In the genomic region with DNA sequence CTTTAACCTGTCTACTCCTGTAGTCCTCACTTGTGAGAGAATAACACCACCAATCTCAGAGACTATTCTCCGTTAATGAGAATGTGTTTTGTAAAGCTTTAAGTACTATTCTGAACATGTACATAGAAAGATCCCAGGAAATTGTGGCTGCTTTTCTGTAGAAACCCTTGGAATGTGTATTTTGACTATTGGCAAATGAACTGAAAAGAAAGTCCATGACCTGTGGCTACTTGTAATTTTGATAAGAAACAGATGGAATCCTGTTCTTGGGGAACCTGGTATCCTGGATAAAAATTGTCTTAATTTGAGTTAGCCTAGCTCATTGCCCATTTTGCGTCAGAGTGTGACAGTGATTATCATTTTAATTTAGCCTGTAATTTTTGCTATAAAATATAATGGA, we compare ENCODE assay signal across 29 cellular contexts. TPM values are rescaled to one million over a fixed set of nuclear protein-coding genes. Genes with fewer than 3 reads are reported as not detected.
A peak's percentile ranks its signal among the peaks of the same experiment; 100 is the strongest.
DNase-seq lines count a peak whose midpoint lies in the region; ATAC-seq, FAIRE-seq and TF ChIP-seq lines count a peak whose summit lies in the region.
"Had no signal": no experiment of that assay in that cellular context is flagged by ENCODE, and none has a peak within 500 bp of the region (broad histone marks: within the 10 kb centered on the region; RNA-seq: fewer than 3 reads in every experiment).

No MANE protein-coding gene starts in this region.

- H3K4me3 Mint-ChIP-seq in MCF 10A (ENCODE audit: unreplicated experiment) (no peak overlapping the region), T-helper 17 cell (no peak overlapping the region)
- H3K4me3 Mint-ChIP-seq: effector memory CD8-positive, alpha-beta T cell; neural progenitor cell; T-helper 1 cell treated with Interleukin-12 subunit alpha and Interleukin-12 subunit beta and Interleukin-4 antibody, amounts not matched to agents 30 μg/mL and 1 μg/mL, for 36 hours had no signal

- H3K4me2 ChIP-seq in endothelial cell of umbilical vein (ENCODE audit: insufficient read depth, low read length): peak overlapping the region; percentile 78
- H3K4me2 ChIP-seq: neural progenitor cell had no signal

- H3K79me2 ChIP-seq in endothelial cell of umbilical vein (ENCODE audit: control insufficient read depth, insufficient read depth, low read length): peaks cover 73% of the 10 kb centered on the region

- H3K9me3 ChIP-seq in breast epithelium (no peaks in the 10 kb centered on the region), T-helper 17 cell (ENCODE audit: control insufficient read depth, low read length, poor library complexity, severe bottlenecking) (no peaks in the 10 kb centered on the region), endothelial cell of umbilical vein (replicated peaks; ENCODE audit: control insufficient read depth, insufficient read depth, low read length) (no peaks in the 10 kb centered on the region)
- H3K9me3 ChIP-seq: adrenal gland, esophagus squamous epithelium, heart left ventricle, left ventricle myocardium inferior, MG63, spleen had no signal

- H3K36me3 Mint-ChIP-seq in MCF 10A (ENCODE audit: insufficient read depth, unreplicated experiment) (peaks cover 46% of the 10 kb centered on the region), T-helper 17 cell (ENCODE audit: low read depth) (peaks cover 4% of the 10 kb centered on the region)
- H3K36me3 Mint-ChIP-seq in activated naive CD4-positive, alpha-beta T cell treated with anti-CD3 and anti-CD28 coated beads, Interleukin-2, amount 50 U/mL, for 72 hours: peaks cover 0 to 17% of the 10 kb centered on the region in 2 donors
- H3K36me3 Mint-ChIP-seq: IgD-negative memory B cell had no signal

- H3K4me1 ChIP-seq in breast epithelium (no peaks in the 10 kb centered on the region), endothelial cell of umbilical vein (ENCODE audit: control insufficient read depth, extremely low read depth, insufficient read depth, low read length) (peaks cover 20% of the 10 kb centered on the region)
- H3K4me1 ChIP-seq: neural progenitor cell had no signal

- no peaks in the 10 kb centered on the region for H3K27me3 ChIP-seq in breast epithelium
- H3K27me3 ChIP-seq in endothelial cell of umbilical vein (ENCODE audit: control insufficient read depth in 2 of 2, insufficient read depth in 2 of 2, low read length in 2 of 2): no peaks in the 10 kb centered on the region
- H3K27me3 ChIP-seq: adrenal gland, esophagus squamous epithelium, heart left ventricle, MG63, neural progenitor cell, spleen had no signal

- DNase-seq in MCF 10A (ENCODE audit: unreplicated experiment) (no peak), breast epithelium (ENCODE audit: low spot score in 2 of 2) (no peak), T-helper 17 cell (no peak), endothelial cell of umbilical vein (ENCODE audit: low read depth, low spot score) (no peak)
- no peak for DNase-seq in activated naive CD4-positive, alpha-beta T cell treated with anti-CD3 and anti-CD28 coated beads, Interleukin-2, amount 50 U/mL, for 72 hours (ENCODE audit: low spot score in 2 of 2)
- DNase-seq: 8988T; activated CD8-positive, alpha-beta memory T cell treated with anti-CD3 and anti-CD28 coated beads, Interleukin-2, amount 50 U/mL, for 4 hours; activated gamma-delta T cell; adrenal gland; DMS 273 treated with DMSO at 0.1 percent for 48 hours; effector memory CD8-positive, alpha-beta T cell; esophagus squamous epithelium; heart left ventricle; left ventricle myocardium inferior; MG63; NCI-H1436; NCI-H2171; NCI-H69; SHP77 treated with DMSO at 0.1 percent for 48 hours; spleen had no signal

- no TSS peak for BruUV-seq in MCF 10A (replicated peaks; lab: Mats Ljungman, UMichigan)
- BruUV-seq in endothelial cell of umbilical vein (replicated peaks; lab: Mats Ljungman, UMichigan): no TSS peak

- H3K9me3 Mint-ChIP-seq in MCF 10A (ENCODE audit: unreplicated experiment): no peaks in the 10 kb centered on the region
- H3K9me3 Mint-ChIP-seq in activated naive CD4-positive, alpha-beta T cell treated with anti-CD3 and anti-CD28 coated beads, Interleukin-2, amount 50 U/mL, for 72 hours: no peaks in the 10 kb centered on the region
- H3K9me3 Mint-ChIP-seq: effector memory CD8-positive, alpha-beta T cell; IgD-negative memory B cell; neural progenitor cell; T-helper 1 cell treated with Interleukin-12 subunit alpha and Interleukin-12 subunit beta and Interleukin-4 antibody, amounts not matched to agents 30 μg/mL and 1 μg/mL, for 36 hours had no signal

- H4K20me1 ChIP-seq in endothelial cell of umbilical vein (replicated peaks; ENCODE audit: control insufficient read depth, extremely low read depth, insufficient read depth, low read length): no peaks in the 10 kb centered on the region

- TF ChIP-seq CTCF in MCF 10A (IDR thresholded peaks at IDR 0.05; ENCODE audit: unreplicated experiment) (no peak), breast epithelium (IDR thresholded peaks at IDR 0.05) (no peak), endothelial cell of umbilical vein (IDR thresholded peaks at IDR 0.05; ENCODE audit: extremely low read depth in 1 of 2, insufficient read depth in 1 of 2, low read depth in 1 of 2, low read length in 2 of 2) (no peak)

- H3K27me3 Mint-ChIP-seq in MCF 10A (ENCODE audit: insufficient read depth, unreplicated experiment) (no peaks in the 10 kb centered on the region), T-helper 17 cell (no peaks in the 10 kb centered on the region)
- H3K27me3 Mint-ChIP-seq: effector memory CD8-positive, alpha-beta T cell; IgD-negative memory B cell had no signal

- ATAC-seq in T-helper 17 cell: no peak
- no peak for ATAC-seq in HG03571 (IDR thresholded peaks at IDR 0.05; ENCODE audit: unreplicated experiment)
- ATAC-seq in activated naive CD4-positive, alpha-beta T cell treated with anti-CD3 and anti-CD28 coated beads, Interleukin-2, amount 50 U/mL, for 72 hours: no peak
- no peak for ATAC-seq in HG02885 (IDR thresholded peaks at IDR 0.05; ENCODE audit: poor library complexity, unreplicated experiment)
- ATAC-seq in GM19463 (IDR thresholded peaks at IDR 0.05; ENCODE audit: unreplicated experiment): no peak
- ATAC-seq: effector memory CD8-positive, alpha-beta T cell; heart left ventricle had no signal

- no peak for FAIRE-seq in endothelial cell of umbilical vein (lab: Jason Lieb, UNC)
- FAIRE-seq: G401.6 had no signal

- H3K9me1 ChIP-seq in endothelial cell of umbilical vein (replicated peaks; ENCODE audit: control insufficient read depth, extremely low read depth, insufficient read depth, low read length): no peaks in the 10 kb centered on the region

- H3K27ac Mint-ChIP-seq in MCF 10A (ENCODE audit: low read depth, unreplicated experiment) (peak overlapping the region; percentile 80), T-helper 17 cell (peak overlapping the region; percentile 43)
- H3K27ac Mint-ChIP-seq in activated naive CD4-positive, alpha-beta T cell treated with anti-CD3 and anti-CD28 coated beads, Interleukin-2, amount 50 U/mL, for 72 hours: no peak overlapping the region
- H3K27ac Mint-ChIP-seq: effector memory CD8-positive, alpha-beta T cell; neural progenitor cell; T-helper 1 cell treated with Interleukin-12 subunit alpha and Interleukin-12 subunit beta and Interleukin-4 antibody, amounts not matched to agents 30 μg/mL and 1 μg/mL, for 36 hours had no signal

- intact Hi-C loops in MCF 10A (cut with micrococcal nuclease): no loop called here
- intact Hi-C loops in breast epithelium (cut with DNase I; ENCODE audit: low total_unique reads): no loop called here
- intact Hi-C loops in endothelial cell of umbilical vein (cut with micrococcal nuclease): no loop called here

- H3K36me3 ChIP-seq in breast epithelium (no peaks in the 10 kb centered on the region), endothelial cell of umbilical vein (ENCODE audit: control insufficient read depth in 2 of 2, extremely low read depth in 1 of 2, insufficient read depth in 2 of 2, low read length in 2 of 2) (peaks cover 3 to 5% of the 10 kb centered on the region in 2 experiments)

- TF ChIP-seq POLR2A in breast epithelium (IDR thresholded peaks at IDR 0.05) (no peak), endothelial cell of umbilical vein (IDR thresholded peaks at IDR 0.05; ENCODE audit: low read depth, low read length) (no peak)

- H2AFZ ChIP-seq in endothelial cell of umbilical vein (ENCODE audit: low read depth, low read length): no peak overlapping the region
- H2AFZ ChIP-seq: neural progenitor cell had no signal

- no peak overlapping the region for H3K4me3 ChIP-seq in breast epithelium
- peak overlapping the region in 1 of 3 experiments; percentile 25 for H3K4me3 ChIP-seq in endothelial cell of umbilical vein (replicated peaks in 1 of 3; ENCODE audit: insufficient read depth in 1 of 3, low read depth in 1 of 3, low read length in 3 of 3)
- H3K4me3 ChIP-seq: adrenal gland, esophagus squamous epithelium, heart left ventricle, left ventricle myocardium inferior, MG63, neural progenitor cell, spleen had no signal

- peaks cover 8% of the 10 kb centered on the region for H3K4me1 Mint-ChIP-seq in MCF 10A (ENCODE audit: insufficient read depth, unreplicated experiment)
- peaks cover 16% of the 10 kb centered on the region for H3K4me1 Mint-ChIP-seq in T-helper 17 cell
- H3K4me1 Mint-ChIP-seq: neural progenitor cell had no signal

- POLR2A ChIA-PET in MCF 10A (lab: Yijun Ruan, JAX) (interaction anchor here (0.6 to 3.3 kb wide), 10 partner anchors 10 to 652 kb away, joined by 3 to 20 read pairs (median 4); a partner anchor contains a TSS), endothelial cell of umbilical vein (lab: Charles Lee) (no interaction called here)

- peak overlapping the region; percentile 54 for H3K9ac ChIP-seq in endothelial cell of umbilical vein (replicated peaks; ENCODE audit: extremely low read depth, insufficient read depth, low read length)
- H3K9ac ChIP-seq: neural progenitor cell had no signal

- dilution Hi-C loops in endothelial cell of umbilical vein (cut with MboI; ENCODE audit: extremely low pct_ligation_motif_present, low sequenced_read_pairs): no loop called here

- CTCF ChIA-PET in MCF 10A (lab: Yijun Ruan, JAX): interaction anchor here (0.7 to 2.2 kb wide), 7 partner anchors 9 to 1058 kb away, joined by 3 to 10 read pairs (median 4); a partner anchor contains a TSS
- CTCF ChIA-PET in endothelial cell of umbilical vein (lab: Charles Lee): interaction anchor here (0.9 to 3.3 kb wide), 9 partner anchors 8 to 74 kb away, joined by 3 to 27 read pairs (median 5); a partner anchor contains a TSS

- H3K27ac ChIP-seq in breast epithelium: no peak overlapping the region
- H3K27ac ChIP-seq in endothelial cell of umbilical vein (ENCODE audit: insufficient read depth, low read depth, low read length): peak overlapping the region; percentile 84
- H3K27ac ChIP-seq: C4-2B, esophagus squamous epithelium, left ventricle myocardium inferior, neural progenitor cell, spleen, VCaP had no signal

RNA-seq across cellular contexts. Expression of a gene that starts 9.1 kb away (rescaled TPM):
- total RNA-seq in MCF 10A (2022) (29.7 and 40.6 TPM in 2 replicates), breast epithelium (10 to 100 TPM; 27.8 to 51.7 (median 38.0) TPM), T-helper 17 cell (10 to 100 TPM; 48.5 to 57.8 TPM), endothelial cell of umbilical vein (40.0 and 40.7 TPM in 2 replicates)
- 16.9 and 20.7 TPM in 2 replicates for polyA plus RNA-seq in endothelial cell of umbilical vein
- polyA plus RNA-seq in endothelial cell of umbilical vein (2011; cell fraction: cytosol; rRNA removed): 27.9 and 31.1 TPM in 2 replicates
- polyA plus RNA-seq in endothelial cell of umbilical vein (2011; cell fraction: nucleus; rRNA removed): 29.5 and 35.6 TPM in 2 replicates
- 26.3 and 34.7 TPM in 2 replicates for polyA plus RNA-seq in endothelial cell of umbilical vein (2012)
- polyA minus RNA-seq in endothelial cell of umbilical vein: 35.9 and 42.7 TPM in 2 replicates
- polyA minus RNA-seq in endothelial cell of umbilical vein (2011; cell fraction: cytosol; rRNA and poly(A)+ RNA removed): 32.0 TPM
- polyA minus RNA-seq in endothelial cell of umbilical vein (2011; cell fraction: nucleus; rRNA and poly(A)+ RNA removed): 21.0 and 28.5 TPM in 2 replicates
- total RNA-seq in activated naive CD4-positive, alpha-beta T cell treated with anti-CD3 and anti-CD28 coated beads, Interleukin-2, amount 50 U/mL, for 72 hours: 10 to 100 TPM; 51.5 to 62.1 TPM

RNA-seq across cellular contexts. Expression of a gene that starts 42.8 kb away (rescaled TPM):
- 43.2 and 69.1 TPM in 2 replicates for total RNA-seq in MCF 10A (2022)
- 10 to 100 TPM; 32.0 to 50.5 (median 33.4) TPM for total RNA-seq in breast epithelium
- total RNA-seq in T-helper 17 cell: 10 to 100 TPM; 46.5 to 66.0 TPM
- total RNA-seq in endothelial cell of umbilical vein: 137 and 144 TPM in 2 replicates
- polyA plus RNA-seq in endothelial cell of umbilical vein: 41.6 and 45.3 TPM in 2 replicates
- polyA plus RNA-seq in endothelial cell of umbilical vein (2011; cell fraction: cytosol; rRNA removed): 29.3 and 37.8 TPM in 2 replicates
- 161 and 168 TPM in 2 replicates for polyA plus RNA-seq in endothelial cell of umbilical vein (2011; cell fraction: nucleus; rRNA removed)
- 90.7 and 108 TPM in 2 replicates for polyA plus RNA-seq in endothelial cell of umbilical vein (2012)
- polyA minus RNA-seq in endothelial cell of umbilical vein: 46.1 and 61.3 TPM in 2 replicates
- polyA minus RNA-seq in endothelial cell of umbilical vein (2011; cell fraction: cytosol; rRNA and poly(A)+ RNA removed): 23.0 TPM
- 49.3 and 63.4 TPM in 2 replicates for polyA minus RNA-seq in endothelial cell of umbilical vein (2011; cell fraction: nucleus; rRNA and poly(A)+ RNA removed)
- total RNA-seq in activated naive CD4-positive, alpha-beta T cell treated with anti-CD3 and anti-CD28 coated beads, Interleukin-2, amount 50 U/mL, for 72 hours: 10 to 100 TPM; 34.1 to 41.4 TPM

Comparison
In these comparisons a context has a peak if more than half of its experiments do, and no peak if none do; other contexts are left out.
1. H3K27ac Mint-ChIP-seq: peak in MCF 10A (single experiment) and T-helper 17 cell (single experiment); none in activated naive CD4-positive, alpha-beta T cell treated with anti-CD3 and anti-CD28 coated beads, Interleukin-2, amount 50 U/mL, for 72 hours (0 of 2).